Comparison of ENCODE assay signal across 10 cellular contexts in the genomic region with DNA sequence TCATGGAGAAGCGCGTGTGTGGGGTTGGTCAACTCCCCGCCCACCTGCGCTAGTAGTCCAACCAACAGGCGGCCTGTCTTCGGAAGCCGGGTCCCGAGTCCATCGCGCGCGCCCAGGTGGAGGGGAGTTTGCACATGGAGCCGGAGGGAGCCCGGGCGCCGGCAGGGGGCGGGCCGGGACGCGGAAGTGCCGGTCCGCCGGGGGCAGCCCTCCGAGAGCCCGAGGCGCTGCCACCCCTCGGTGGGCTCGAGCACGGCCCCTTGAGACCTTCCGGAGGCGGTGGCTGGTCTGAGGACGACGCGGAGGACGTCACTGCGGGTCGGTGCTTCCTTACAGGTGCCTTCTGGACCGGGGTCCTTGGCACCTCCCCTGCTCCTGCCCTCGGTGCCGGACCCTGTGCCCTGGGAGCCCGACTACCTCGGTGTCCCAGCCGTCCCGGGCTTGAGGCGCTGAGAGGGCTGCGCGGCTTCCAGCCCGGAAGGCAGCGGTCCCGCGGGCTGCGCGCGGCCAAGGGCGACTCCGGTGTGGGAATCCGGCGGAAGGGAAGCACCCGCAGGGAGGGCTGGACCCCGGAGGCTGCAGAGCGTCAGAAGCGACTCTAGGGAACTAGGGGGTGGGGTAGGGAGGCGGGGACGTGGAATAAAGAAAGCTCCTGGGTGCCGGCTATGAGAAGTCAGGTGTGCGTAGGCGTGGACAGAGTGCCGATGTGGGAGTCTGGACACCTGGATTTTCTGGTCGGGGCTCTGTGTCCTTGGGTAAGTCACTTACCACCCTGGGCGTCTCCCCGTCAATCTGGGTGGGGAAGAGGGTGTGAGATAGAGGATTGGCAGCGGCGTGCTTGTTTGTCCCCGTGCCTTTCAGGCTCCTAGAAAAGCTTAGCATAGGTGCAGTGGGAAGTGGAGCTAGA.
DNase-seq lines count a peak whose midpoint lies in the region; ATAC-seq and TF ChIP-seq lines count a peak whose summit lies in the region.
"Had no signal": no experiment of that assay in that cellular context is flagged by ENCODE, and none has a peak within 500 bp of the region (broad histone marks: within the 10 kb centered on the region; RNA-seq: fewer than 3 reads in every experiment).

No MANE protein-coding gene starts in this region.

- peak overlapping the region in 2 of 3 experiments; percentile 70 to 91; a peak in 3 of 7 replicates for H3K27ac Mint-ChIP-seq in H9
- H3K27ac Mint-ChIP-seq: activated naive CD4-positive, alpha-beta T cell treated with anti-CD3 and anti-CD28 coated beads, Interleukin-2, amount 50 U/mL, for 72 hours had no signal

- H3K27me3 ChIP-seq in H9 (ENCODE audit: insufficient read depth, low read length) (no peaks in the 10 kb centered on the region), gastroesophageal sphincter (peaks cover 47% of the 10 kb centered on the region)

- H3K4me1 ChIP-seq in H9 (ENCODE audit: insufficient read depth, low read length) (no peaks in the 10 kb centered on the region), gastroesophageal sphincter (peaks cover 0 to 20% (median 15%) of the 10 kb centered on the region in 3 donors)

- H3K36me3 Mint-ChIP-seq in H9 (ENCODE audit: insufficient read depth in 1 of 3, low read depth in 3 of 3): no peaks in the 10 kb centered on the region

- no peak for TF ChIP-seq EP300 in gastroesophageal sphincter (IDR thresholded peaks at IDR 0.05)

- H3K18ac ChIP-seq in H9 (ENCODE audit: insufficient read length, low read depth, low read length): peak overlapping the region; percentile 16

- no peak overlapping the region for H2BK5ac ChIP-seq in H9 (ENCODE audit: insufficient read length, low read length)

- H2AFZ ChIP-seq in H9 (ENCODE audit: low read length): peak overlapping the region; percentile 7

- peaks cover 13 to 19% of the 10 kb centered on the region in 2 experiments for H3K4me1 Mint-ChIP-seq in H9

- no peaks in the 10 kb centered on the region for H3K36me3 ChIP-seq in gastroesophageal sphincter

- H3K4ac ChIP-seq in H9 (ENCODE audit: low read depth, low read length): no peak overlapping the region

- intact Hi-C loops in posterior cingulate gyrus (cut with DNase I): no loop called here

- H4K5ac ChIP-seq in H9 (ENCODE audit: insufficient read length, low read depth, low read length): no peak overlapping the region

- H3K56ac ChIP-seq in H9 (ENCODE audit: insufficient read length, low read depth, low read length): no peak overlapping the region

- no peak overlapping the region for H2BK120ac ChIP-seq in H9 (ENCODE audit: low read depth, low read length, poor library complexity, severe bottlenecking)

- no peak overlapping the region for H3T11ph ChIP-seq in H9 (ENCODE audit: low read length)

- H3K9me3 Mint-ChIP-seq in H9: peaks cover 0 to 4% of the 10 kb centered on the region in 2 experiments; a peak in 2 of 5 replicates

- no peak overlapping the region for H3K27ac ChIP-seq in H9 (ENCODE audit: insufficient read length, low read depth, low read length)
- H3K27ac ChIP-seq in gastroesophageal sphincter: no peak overlapping the region

- peak overlapping the region; percentile 42 for H3K9ac ChIP-seq in H9 (ENCODE audit: extremely low read depth, insufficient read length, low read length)

- TF ChIP-seq CTCF in H9 (conservative IDR thresholded peaks at IDR 0.05) (peak; percentile 72), gastroesophageal sphincter (IDR thresholded peaks at IDR 0.05) (peak in 1 of 4 experiments; percentile 31), GM13977 (IDR thresholded peaks at IDR 0.05; ENCODE audit: extremely low read depth, insufficient read depth, missing control alignments) (no peak)

- H4K20me1 ChIP-seq in H9 (ENCODE audit: control insufficient read depth, insufficient read depth, insufficient read length): no peaks in the 10 kb centered on the region

- H2BK20ac ChIP-seq in H9 (ENCODE audit: low read depth, low read length, poor library complexity, severe bottlenecking): no peak overlapping the region

- in situ Hi-C loops in GM13977 (cut with MboI; ENCODE audit: low pct_unique_long_range_greater_than_20kb, low sequenced_read_pairs, unreplicated experiment): no loop called here

- peak overlapping the region; percentile 11 to 52 for H3K4me3 ChIP-seq in gastroesophageal sphincter

- peaks cover 18% of the 10 kb centered on the region for H3K23me2 ChIP-seq in H9 (ENCODE audit: insufficient read length, low read depth, low read length, poor library complexity, severe bottlenecking)

- H3K4me3 Mint-ChIP-seq in H9: peak overlapping the region; percentile 90 to 96

- no peak for TF ChIP-seq POLR2A in gastroesophageal sphincter (IDR thresholded peaks at IDR 0.05)

- no CpG with 5 or more reads among the region's 74 CpGs for WGBS in H9 (ENCODE audit: extremely low coverage, insufficient read length, low lambda C conversion rate)
- WGBS in gastroesophageal sphincter (ENCODE audit: low coverage in 1 of 2), 2 donors: 0% methylated on average over 1 to 7 of the region's 74 CpGs

- no peak overlapping the region for H2BK15ac ChIP-seq in H9 (ENCODE audit: low read depth, low read length)

- H3K4me2 ChIP-seq in H9 (ENCODE audit: insufficient read depth, insufficient read length, low read length): peak overlapping the region; percentile 98

- no peak overlapping the region for H2BK12ac ChIP-seq in H9 (ENCODE audit: insufficient read length, low read depth, low read length)

- H3K14ac ChIP-seq in H9 (ENCODE audit: insufficient read depth, low read length): no peak overlapping the region; the same call in 1 of the 2 replicates

- H3K9me3 ChIP-seq in H9 (ENCODE audit: control insufficient read depth, low read depth, low read length) (no peaks in the 10 kb centered on the region), gastroesophageal sphincter (peaks cover 0 to 12% (median 0%) of the 10 kb centered on the region in 3 donors)

- H3K79me1 ChIP-seq in H9 (ENCODE audit: insufficient read depth, low read depth, low read length, poor library complexity, severe bottlenecking): no peaks in the 10 kb centered on the region

- no peak overlapping the region for H4K8ac ChIP-seq in H9 (replicated peaks; ENCODE audit: insufficient read length, low read depth, low read length)

- H3K27me3 Mint-ChIP-seq in H9 (ENCODE audit: low read depth): peaks cover 21% of the 10 kb centered on the region

- H4K91ac ChIP-seq in H9 (ENCODE audit: insufficient read length, low read depth, low read length): no peak overlapping the region

- no peak overlapping the region for H3K23ac ChIP-seq in H9 (ENCODE audit: insufficient read length, low read depth, low read length)

- no peak overlapping the region for H2AK5ac ChIP-seq in H9 (ENCODE audit: insufficient read length, low read length)

- DNase-seq in H9: peak; percentile 89
- peak; percentile 78 to 80 for DNase-seq in NCI-H524 (lab: John Stamatoyannopoulos, UW)
- DNase-seq in posterior cingulate gyrus: peak in 8 of 10 donors; percentile 21 to 93 (median 56)
- DNase-seq in GM19238 (ENCODE audit: insufficient read length, low spot score): no peak
- no peak for DNase-seq in GM13977 (ENCODE audit: low spot score)
- DNase-seq in stimulated activated naive CD4-positive, alpha-beta T cell treated with Interleukin-2 at 50 U/mL for 16 hours (lab: John Stamatoyannopoulos, UW): no peak

- no peaks in the 10 kb centered on the region for H3K79me2 ChIP-seq in H9 (ENCODE audit: insufficient read depth, low read length)

- ATAC-seq in gastroesophageal sphincter: peak; percentile 19
- no peak for ATAC-seq in GM21723 (IDR thresholded peaks at IDR 0.05; ENCODE audit: unreplicated experiment)
- ATAC-seq: HCT116 had no signal

Comparison
In these comparisons a context has a peak if more than half of its experiments do, and no peak if none do; other contexts are left out.
1. DNase-seq: peak in H9 (single experiment), NCI-H524 (2 of 2) and posterior cingulate gyrus (8 of 10); none in GM19238 (single experiment), GM13977 (single experiment) and stimulated activated naive CD4-positive, alpha-beta T cell treated with Interleukin-2 at 50 U/mL for 16 hours (single experiment).